30 cellular contexts compared by ENCODE assay signal in the genomic region with DNA sequence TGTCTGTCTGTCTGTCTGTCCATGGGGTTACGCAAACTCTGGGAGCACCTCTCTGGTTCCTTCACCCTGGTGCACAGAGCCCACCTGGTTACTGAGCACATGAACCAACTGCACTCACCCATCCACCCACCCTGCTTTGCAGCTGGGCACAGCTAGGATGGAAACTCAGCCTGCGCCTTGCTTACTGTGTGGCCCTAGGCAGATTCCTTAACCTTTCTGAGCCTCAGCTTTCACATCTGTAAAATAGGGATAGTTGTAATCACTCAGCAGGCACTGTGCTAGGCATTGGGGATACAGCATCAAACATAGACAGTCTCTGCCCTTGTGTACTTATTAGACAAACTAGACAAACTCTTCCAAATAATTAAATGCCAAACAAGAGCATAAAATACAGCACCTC. TPM values are rescaled to one million over a fixed set of nuclear protein-coding genes. Genes with fewer than 3 reads are reported as not detected.
"Had no signal": no experiment of that assay in that cellular context is flagged by ENCODE, and none has a peak within 500 bp of the region (broad histone marks: within the 10 kb centered on the region; RNA-seq: fewer than 3 reads in every experiment).

No MANE protein-coding gene starts in this region.

- H3K9me3 ChIP-seq: SJCRH30 had no signal

- DNase-seq: activated CD4-positive, alpha-beta T cell treated with anti-CD3 and anti-CD28 coated beads, Interleukin-2, amount 10 ng/mL, durations not matched to agents 24 days and 14 days; activated CD4-positive, alpha-beta T cell treated with anti-CD3 and anti-CD28 coated beads, Interleukin-2, amount 50 U/mL, for 4 hours; activated CD8-positive, alpha-beta T cell treated with anti-CD3 and anti-CD28 coated beads for 36 hours; activated gamma-delta T cell; activated naive CD4-positive, alpha-beta T cell treated with anti-CD3 and anti-CD28 coated beads for 36 hours; activated T-cell treated with anti-CD3 and anti-CD28 coated beads, Interleukin-2, amount 50 U/mL, for 24 hours; amniotic stem cell; brain microvascular endothelial cell; central memory CD4-positive, alpha-beta T cell; Karpas-422; NCI-H1105; NCI-H1417 treated with DMSO at 0.1 percent for 48 hours; NCI-H187 treated with DMSO at 0.1 percent for 48 hours; NCI-H2081; NCI-H2171 treated with DMSO at 0.1 percent for 48 hours; NCI-H226; NCI-H524 treated with DMSO at 0.1 percent for 48 hours; SHP77; SJCRH30 had no signal

- H3K36me3 ChIP-seq: brain microvascular endothelial cell, SJCRH30 had no signal

- H3K36me3 Mint-ChIP-seq: activated naive CD4-positive, alpha-beta T cell treated with anti-CD3 and anti-CD28 coated beads, Interleukin-2, amount 50 U/mL, for 72 hours had no signal

- H3K27ac ChIP-seq: brain microvascular endothelial cell, SJCRH30, SK-N-MC had no signal

- H3K9me3 Mint-ChIP-seq: activated CD4-positive, alpha-beta T cell treated with anti-CD3 and anti-CD28 coated beads, Interleukin-2, amount 10 ng/mL, durations not matched to agents 24 days and 14 days; activated CD8-positive, alpha-beta T cell treated with anti-CD3 and anti-CD28 coated beads for 36 hours; activated naive CD4-positive, alpha-beta T cell treated with anti-CD3 and anti-CD28 coated beads for 36 hours; activated naive CD4-positive, alpha-beta T cell treated with anti-CD3 and anti-CD28 coated beads, Interleukin-2, amount 50 U/mL, for 72 hours; activated T-cell treated with anti-CD3 and anti-CD28 coated beads, Interleukin-2, amount 50 U/mL, for 24 hours; activated T-helper 2 cell treated with anti-CD3 and anti-CD28 coated beads, Interferon-gamma antibody, Interleukin-2, Interleukin-4, amounts not matched to agents 10 μg/mL and 5 μg/mL and 100 μg/mL, durations not matched to agents 14 hours and 24 hours and 36 hours; T-helper 1 cell treated with Interleukin-12 subunit alpha and Interleukin-12 subunit beta and Interleukin-4 antibody, amounts not matched to agents 30 μg/mL and 1 μg/mL, for 36 hours; T-helper 2 cell treated with Interferon-gamma antibody and Interleukin-4, amounts not matched to agents 5 μg/mL and 100 μg/mL, for 36 hours had no signal

- H3K27ac Mint-ChIP-seq: activated CD4-positive, alpha-beta T cell treated with anti-CD3 and anti-CD28 coated beads, Interleukin-2, amount 10 ng/mL, durations not matched to agents 24 days and 14 days; activated CD8-positive, alpha-beta T cell treated with anti-CD3 and anti-CD28 coated beads for 36 hours; activated naive CD4-positive, alpha-beta T cell treated with anti-CD3 and anti-CD28 coated beads for 36 hours; activated naive CD4-positive, alpha-beta T cell treated with anti-CD3 and anti-CD28 coated beads, Interleukin-2, amount 50 U/mL, for 72 hours; activated T-cell treated with anti-CD3 and anti-CD28 coated beads, Interleukin-2, amount 50 U/mL, for 24 hours; activated T-helper 2 cell treated with anti-CD3 and anti-CD28 coated beads, Interferon-gamma antibody, Interleukin-2, Interleukin-4, amounts not matched to agents 10 μg/mL and 5 μg/mL and 100 μg/mL, durations not matched to agents 14 hours and 24 hours and 36 hours; T-helper 1 cell treated with Interleukin-12 subunit alpha and Interleukin-12 subunit beta and Interleukin-4 antibody, amounts not matched to agents 30 μg/mL and 1 μg/mL, for 36 hours; T-helper 2 cell treated with Interferon-gamma antibody and Interleukin-4, amounts not matched to agents 5 μg/mL and 100 μg/mL, for 36 hours had no signal

- H3K4me1 ChIP-seq: SJCRH30 had no signal

- H3K27me3 Mint-ChIP-seq: activated CD4-positive, alpha-beta T cell treated with anti-CD3 and anti-CD28 coated beads, Interleukin-2, amount 10 ng/mL, durations not matched to agents 24 days and 14 days; activated CD8-positive, alpha-beta T cell treated with anti-CD3 and anti-CD28 coated beads for 36 hours; activated T-cell treated with anti-CD3 and anti-CD28 coated beads, Interleukin-2, amount 50 U/mL, for 24 hours had no signal

- H3K4me3 ChIP-seq: SJCRH30, SK-N-MC had no signal

- ATAC-seq: activated CD8-positive, alpha-beta T cell treated with anti-CD3 and anti-CD28 coated beads for 36 hours; activated naive CD4-positive, alpha-beta T cell treated with anti-CD3 and anti-CD28 coated beads, Interleukin-2, amount 50 U/mL, for 72 hours; Panc1 had no signal

- H3K4me3 Mint-ChIP-seq: activated CD4-positive, alpha-beta T cell treated with anti-CD3 and anti-CD28 coated beads, Interleukin-2, amount 10 ng/mL, durations not matched to agents 24 days and 14 days; activated CD8-positive, alpha-beta T cell treated with anti-CD3 and anti-CD28 coated beads for 36 hours; activated naive CD4-positive, alpha-beta T cell treated with anti-CD3 and anti-CD28 coated beads for 36 hours; activated T-cell treated with anti-CD3 and anti-CD28 coated beads, Interleukin-2, amount 50 U/mL, for 24 hours; T-helper 1 cell treated with Interleukin-12 subunit alpha and Interleukin-12 subunit beta and Interleukin-4 antibody, amounts not matched to agents 30 μg/mL and 1 μg/mL, for 36 hours; T-helper 2 cell treated with Interferon-gamma antibody and Interleukin-4, amounts not matched to agents 5 μg/mL and 100 μg/mL, for 36 hours had no signal

RNA-seq across cellular contexts. Expression of a gene that starts 21.8 kb away (rescaled TPM):
- total RNA-seq: activated CD4-positive, alpha-beta T cell treated with anti-CD3 and anti-CD28 coated beads, Interleukin-2, amount 10 ng/mL, durations not matched to agents 24 days and 14 days; activated CD8-positive, alpha-beta memory T cell treated with anti-CD3 and anti-CD28 coated beads for 36 hours; activated CD8-positive, alpha-beta T cell treated with anti-CD3 and anti-CD28 coated beads for 36 hours; activated T-helper 2 cell treated with anti-CD3 and anti-CD28 coated beads, Interferon-gamma antibody, Interleukin-2, Interleukin-4, amounts not matched to agents 10 μg/mL and 5 μg/mL and 100 μg/mL, durations not matched to agents 14 hours and 24 hours and 36 hours; MCF 10A; NCI-H460 had no signal

RNA-seq across cellular contexts. Expression of a gene that starts 41.1 kb away (rescaled TPM):
- total RNA-seq: SJCRH30 had no signal

RNA-seq across cellular contexts. Expression of a gene that starts 47.8 kb away (rescaled TPM):
- total RNA-seq: activated CD4-positive, alpha-beta T cell treated with anti-CD3 and anti-CD28 coated beads, Interleukin-2, amount 10 ng/mL, durations not matched to agents 24 days and 14 days; activated CD8-positive, alpha-beta memory T cell treated with anti-CD3 and anti-CD28 coated beads for 36 hours; activated CD8-positive, alpha-beta T cell treated with anti-CD3 and anti-CD28 coated beads for 36 hours; activated naive CD4-positive, alpha-beta T cell treated with anti-CD3 and anti-CD28 coated beads for 36 hours; activated naive CD4-positive, alpha-beta T cell treated with anti-CD3 and anti-CD28 coated beads, Interleukin-2, amount 50 U/mL, for 72 hours; activated T-helper 2 cell treated with anti-CD3 and anti-CD28 coated beads, Interferon-gamma antibody, Interleukin-2, Interleukin-4, amounts not matched to agents 10 μg/mL and 5 μg/mL and 100 μg/mL, durations not matched to agents 14 hours and 24 hours and 36 hours; MCF 10A; NCI-H460; RPMI7951; SJCRH30 had no signal
- polyA plus RNA-seq: aorta had no signal
